In genomic region chr19:55166530-55167268, GRCh38 we compare ENCODE assay signal across 8 cellular contexts. TPM values are rescaled to one million over a fixed set of nuclear protein-coding genes. Genes with fewer than 3 reads are reported as not detected.
DNase-seq lines count a peak whose midpoint lies in the region; ATAC-seq and TF ChIP-seq lines count a peak whose summit lies in the region.

Gene DNAAF3, minus strand, starts transcription at chr19:55166613. Its CDS starts 200 bp downstream, at chr19:55166413.

- H3K36me3 Mint-ChIP-seq in T-helper 2 cell treated with Interferon-gamma antibody and Interleukin-4, amounts not matched to agents 5 μg/mL and 100 μg/mL, for 36 hours (ENCODE audit: low read depth), result no peaks in the 10 kb centered on the region

- H3K4me1 Mint-ChIP-seq in T-helper 2 cell treated with Interferon-gamma antibody and Interleukin-4, amounts not matched to agents 5 μg/mL and 100 μg/mL, for 36 hours (ENCODE audit: low read depth), result peaks cover 9% of the 10 kb centered on the region

- intact Hi-C loops in body of pancreas (cut with DNase I), result no loop called here

- H3K36me3 ChIP-seq in body of pancreas (replicated peaks in 1 of 2; ENCODE audit: insufficient read depth in 1 of 2, low read depth in 2 of 2), result no peaks in the 10 kb centered on the region

- peaks cover 17% of the 10 kb centered on the region for H3K4me1 ChIP-seq in body of pancreas

- WGBS in body of pancreas, 2 donors, result 1 to 3% methylated on average over 31 to 33 of the region's 33 CpGs

- no peaks in the 10 kb centered on the region for H3K9me3 Mint-ChIP-seq in T-helper 2 cell treated with Interferon-gamma antibody and Interleukin-4, amounts not matched to agents 5 μg/mL and 100 μg/mL, for 36 hours

- DNase-seq in GM03348 (ENCODE audit: low spot score) (peak; percentile 100), NCI-H187 treated with DMSO at 0.1 percent for 48 hours (lab: John Stamatoyannopoulos, UW) (peak; percentile 87), body of pancreas (peak; percentile 97 to 99 (median 98)), hippocampal formation (lab: John Stamatoyannopoulos, UW) (peak; percentile 80 to 84), renal cortical epithelial cell (ENCODE audit: low read depth) (peak; percentile 95)
- peak; percentile 77 for DNase-seq in T-helper 2 cell treated with Interferon-gamma antibody and Interleukin-4, amounts not matched to agents 5 μg/mL and 100 μg/mL, for 36 hours (ENCODE audit: low spot score)

- peak in 2 of 7 experiments; percentile 23 to 39 for TF ChIP-seq CTCF in body of pancreas (IDR thresholded peaks at IDR 0.05)

- peak within 1 kb of the TSS; percentile 23 to 81 (median 46) for H3K27ac ChIP-seq in body of pancreas

- peak within 1 kb of the TSS; percentile 26 for H3K27ac Mint-ChIP-seq in T-helper 2 cell treated with Interferon-gamma antibody and Interleukin-4, amounts not matched to agents 5 μg/mL and 100 μg/mL, for 36 hours

- peaks cover 54% of the 10 kb centered on the region for H3K27me3 Mint-ChIP-seq in T-helper 2 cell treated with Interferon-gamma antibody and Interleukin-4, amounts not matched to agents 5 μg/mL and 100 μg/mL, for 36 hours (ENCODE audit: low read depth)

- ATAC-seq in HG02884 (IDR thresholded peaks at IDR 0.05; ENCODE audit: unreplicated experiment), result peak; percentile 65
- ATAC-seq in body of pancreas, result peak; percentile 99
- ATAC-seq in GM19455 (IDR thresholded peaks at IDR 0.05; ENCODE audit: unreplicated experiment), result no peak

- peak within 1 kb of the TSS; percentile 85 for H3K4me3 Mint-ChIP-seq in T-helper 2 cell treated with Interferon-gamma antibody and Interleukin-4, amounts not matched to agents 5 μg/mL and 100 μg/mL, for 36 hours

- H3K9me3 ChIP-seq in body of pancreas, result no peaks in the 10 kb centered on the region

- no peak for TF ChIP-seq POLR2A in body of pancreas (IDR thresholded peaks at IDR 0.05)

- peak within 1 kb of the TSS in 1 of 2 donors; percentile 50 for H3K4me3 ChIP-seq in body of pancreas

- peaks cover 0 to 11% of the 10 kb centered on the region in 2 donors for H3K27me3 ChIP-seq in body of pancreas

RNA-seq across cellular contexts. Expression of gene DNAAF3, which starts in this region (rescaled TPM):
- total RNA-seq in body of pancreas (1 to 10 TPM; 1.6 TPM), renal cortical epithelial cell (2.8 and 2.9 TPM in 2 replicates)
